1 cellular context compared by ENCODE assay signal in the genomic region with DNA sequence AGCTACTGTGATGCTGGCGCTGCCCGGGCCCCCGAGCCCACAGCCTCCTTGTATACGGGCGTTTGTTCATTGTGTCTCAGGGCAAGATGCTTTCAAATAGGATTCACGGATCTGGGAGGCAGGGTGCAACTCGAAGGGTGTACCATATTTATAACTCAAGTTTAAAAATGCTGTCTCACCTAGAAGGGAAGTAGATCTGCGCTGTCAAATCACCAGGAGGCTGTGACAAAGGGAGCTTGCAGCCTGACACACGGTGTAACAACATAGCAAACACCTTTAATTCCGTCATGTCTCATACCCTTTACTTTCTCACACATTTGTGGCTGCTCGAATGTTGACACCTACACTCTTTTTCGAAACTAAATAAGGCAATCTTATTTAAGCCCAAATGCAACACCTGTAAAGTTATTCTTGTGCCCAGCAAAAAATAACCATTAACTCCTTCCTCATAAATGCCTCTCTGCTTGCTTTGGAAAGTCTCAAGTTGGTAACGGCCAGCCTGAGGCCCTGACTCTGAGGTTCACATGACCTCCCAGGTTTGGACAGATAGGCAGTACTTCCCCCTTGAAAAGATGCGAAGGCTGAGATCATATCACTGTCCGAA.
TF ChIP-seq lines count a peak whose summit lies in the region.

No MANE protein-coding gene starts in this region.

TF ChIP-seq in K562, 482 proteins besides CTCF, POLR2A, EP300 and RAD21 (continued from another document and continues in another):
- TF ChIP-seq ATF3 (IDR thresholded peaks at IDR 0.05) (no peak), ATF3 (CRISPR knock-in tag; conservative IDR thresholded peaks at IDR 0.05) (no peak), ID3 (CRISPR knock-in tag; IDR thresholded peaks at IDR 0.05) (no peak), ID3 (tag; IDR thresholded peaks at IDR 0.05) (no peak), RNF2 (IDR thresholded peaks at IDR 0.05) (0 out of 2 replicates have a peak, but pooled peaks have one; percentile 34), ZNF316 (IDR thresholded peaks at IDR 0.05) (peak; percentile 56), MGA (IDR thresholded peaks at IDR 0.05) (no peak), NR1H2 (CRISPR knock-in tag; IDR thresholded peaks at IDR 0.05) (no peak), MCM5 (IDR thresholded peaks at IDR 0.05; ENCODE audit: low read depth) (no peak), NFRKB (IDR thresholded peaks at IDR 0.05; ENCODE audit: low read depth) (no peak), SIX5 (IDR thresholded peaks at IDR 0.05; ENCODE audit: borderline replicate concordance in 1 of 2, insufficient read depth in 1 of 2, low read depth in 1 of 2, low read length in 2 of 2) (no peak), MIER1 (IDR thresholded peaks at IDR 0.05; ENCODE audit: low read depth) (no peak), SPI1 (IDR thresholded peaks at IDR 0.05; ENCODE audit: borderline replicate concordance, low read depth, low read length) (peak; percentile 59; the same call in 1 of the 2 replicates), POLR2AphosphoS5 (IDR thresholded peaks at IDR 0.05; ENCODE audit: control insufficient read depth, insufficient read depth, low read depth, low read length) (peak; percentile 60; the same call in 1 of the 2 replicates), ZNF184 (CRISPR knock-in tag; IDR thresholded peaks at IDR 0.05) (no peak), NEUROD1 (IDR thresholded peaks at IDR 0.05; ENCODE audit: borderline replicate concordance, low read depth, low read length, partially characterized antibody) (no peak), SNIP1 (IDR thresholded peaks at IDR 0.05; ENCODE audit: low read depth) (no peak), SLC30A9 (CRISPR knock-in tag; IDR thresholded peaks at IDR 0.05) (no peak), POLR2G (IDR thresholded peaks at IDR 0.05; ENCODE audit: low read depth, low read length) (peak; percentile 59), RAD51 (IDR thresholded peaks at IDR 0.05; ENCODE audit: borderline replicate concordance, low read depth) (0 out of 2 replicates have a peak, but pooled peaks have one; percentile 23), SUPT5H (IDR thresholded peaks at IDR 0.05) (peak; percentile 64), ARID1B (IDR thresholded peaks at IDR 0.05) (peak; percentile 47), NFE2 (IDR thresholded peaks at IDR 0.05; ENCODE audit: low read depth) (peak; percentile 86), NCOA2 (IDR thresholded peaks at IDR 0.05; ENCODE audit: partially characterized antibody in 2 of 2) (no peak), RBM14 (IDR thresholded peaks at IDR 0.05; ENCODE audit: borderline replicate concordance, insufficient read depth, low read depth, low read length) (no peak), ZNF77 (CRISPR knock-in tag; IDR thresholded peaks at IDR 0.05) (no peak)
- TF ChIP-seq, protein P1, sequence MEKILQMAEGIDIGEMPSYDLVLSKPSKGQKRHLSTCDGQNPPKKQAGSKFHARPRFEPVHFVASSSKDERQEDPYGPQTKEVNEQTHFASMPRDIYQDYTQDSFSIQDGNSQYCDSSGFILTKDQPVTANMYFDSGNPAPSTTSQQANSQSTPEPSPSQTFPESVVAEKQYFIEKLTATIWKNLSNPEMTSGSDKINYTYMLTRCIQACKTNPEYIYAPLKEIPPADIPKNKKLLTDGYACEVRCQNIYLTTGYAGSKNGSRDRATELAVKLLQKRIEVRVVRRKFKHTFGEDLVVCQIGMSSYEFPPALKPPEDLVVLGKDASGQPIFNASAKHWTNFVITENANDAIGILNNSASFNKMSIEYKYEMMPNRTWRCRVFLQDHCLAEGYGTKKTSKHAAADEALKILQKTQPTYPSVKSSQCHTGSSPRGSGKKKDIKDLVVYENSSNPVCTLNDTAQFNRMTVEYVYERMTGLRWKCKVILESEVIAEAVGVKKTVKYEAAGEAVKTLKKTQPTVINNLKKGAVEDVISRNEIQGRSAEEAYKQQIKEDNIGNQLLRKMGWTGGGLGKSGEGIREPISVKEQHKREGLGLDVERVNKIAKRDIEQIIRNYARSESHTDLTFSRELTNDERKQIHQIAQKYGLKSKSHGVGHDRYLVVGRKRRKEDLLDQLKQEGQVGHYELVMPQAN (IDR thresholded peaks at IDR 0.05; ENCODE audit: borderline replicate concordance) = no peak; the same call in 1 of the 2 replicates
- TF ChIP-seq, protein P2, sequence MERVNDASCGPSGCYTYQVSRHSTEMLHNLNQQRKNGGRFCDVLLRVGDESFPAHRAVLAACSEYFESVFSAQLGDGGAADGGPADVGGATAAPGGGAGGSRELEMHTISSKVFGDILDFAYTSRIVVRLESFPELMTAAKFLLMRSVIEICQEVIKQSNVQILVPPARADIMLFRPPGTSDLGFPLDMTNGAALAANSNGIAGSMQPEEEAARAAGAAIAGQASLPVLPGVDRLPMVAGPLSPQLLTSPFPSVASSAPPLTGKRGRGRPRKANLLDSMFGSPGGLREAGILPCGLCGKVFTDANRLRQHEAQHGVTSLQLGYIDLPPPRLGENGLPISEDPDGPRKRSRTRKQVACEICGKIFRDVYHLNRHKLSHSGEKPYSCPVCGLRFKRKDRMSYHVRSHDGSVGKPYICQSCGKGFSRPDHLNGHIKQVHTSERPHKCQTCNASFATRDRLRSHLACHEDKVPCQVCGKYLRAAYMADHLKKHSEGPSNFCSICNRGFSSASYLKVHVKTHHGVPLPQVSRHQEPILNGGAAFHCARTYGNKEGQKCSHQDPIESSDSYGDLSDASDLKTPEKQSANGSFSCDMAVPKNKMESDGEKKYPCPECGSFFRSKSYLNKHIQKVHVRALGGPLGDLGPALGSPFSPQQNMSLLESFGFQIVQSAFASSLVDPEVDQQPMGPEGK (CRISPR knock-in tag; IDR thresholded peaks at IDR 0.05; ENCODE audit: borderline replicate concordance) = no peak
- TF ChIP-seq, protein P3, sequence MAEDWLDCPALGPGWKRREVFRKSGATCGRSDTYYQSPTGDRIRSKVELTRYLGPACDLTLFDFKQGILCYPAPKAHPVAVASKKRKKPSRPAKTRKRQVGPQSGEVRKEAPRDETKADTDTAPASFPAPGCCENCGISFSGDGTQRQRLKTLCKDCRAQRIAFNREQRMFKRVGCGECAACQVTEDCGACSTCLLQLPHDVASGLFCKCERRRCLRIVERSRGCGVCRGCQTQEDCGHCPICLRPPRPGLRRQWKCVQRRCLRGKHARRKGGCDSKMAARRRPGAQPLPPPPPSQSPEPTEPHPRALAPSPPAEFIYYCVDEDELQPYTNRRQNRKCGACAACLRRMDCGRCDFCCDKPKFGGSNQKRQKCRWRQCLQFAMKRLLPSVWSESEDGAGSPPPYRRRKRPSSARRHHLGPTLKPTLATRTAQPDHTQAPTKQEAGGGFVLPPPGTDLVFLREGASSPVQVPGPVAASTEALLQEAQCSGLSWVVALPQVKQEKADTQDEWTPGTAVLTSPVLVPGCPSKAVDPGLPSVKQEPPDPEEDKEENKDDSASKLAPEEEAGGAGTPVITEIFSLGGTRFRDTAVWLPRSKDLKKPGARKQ (CRISPR knock-in tag; IDR thresholded peaks at IDR 0.05) = no peak
- TF ChIP-seq, protein P4, sequence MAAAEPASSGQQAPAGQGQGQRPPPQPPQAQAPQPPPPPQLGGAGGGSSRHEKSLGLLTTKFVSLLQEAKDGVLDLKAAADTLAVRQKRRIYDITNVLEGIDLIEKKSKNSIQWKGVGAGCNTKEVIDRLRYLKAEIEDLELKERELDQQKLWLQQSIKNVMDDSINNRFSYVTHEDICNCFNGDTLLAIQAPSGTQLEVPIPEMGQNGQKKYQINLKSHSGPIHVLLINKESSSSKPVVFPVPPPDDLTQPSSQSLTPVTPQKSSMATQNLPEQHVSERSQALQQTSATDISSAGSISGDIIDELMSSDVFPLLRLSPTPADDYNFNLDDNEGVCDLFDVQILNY (CRISPR knock-in tag; IDR thresholded peaks at IDR 0.05) = no peak
- TF ChIP-seq, protein P5, sequence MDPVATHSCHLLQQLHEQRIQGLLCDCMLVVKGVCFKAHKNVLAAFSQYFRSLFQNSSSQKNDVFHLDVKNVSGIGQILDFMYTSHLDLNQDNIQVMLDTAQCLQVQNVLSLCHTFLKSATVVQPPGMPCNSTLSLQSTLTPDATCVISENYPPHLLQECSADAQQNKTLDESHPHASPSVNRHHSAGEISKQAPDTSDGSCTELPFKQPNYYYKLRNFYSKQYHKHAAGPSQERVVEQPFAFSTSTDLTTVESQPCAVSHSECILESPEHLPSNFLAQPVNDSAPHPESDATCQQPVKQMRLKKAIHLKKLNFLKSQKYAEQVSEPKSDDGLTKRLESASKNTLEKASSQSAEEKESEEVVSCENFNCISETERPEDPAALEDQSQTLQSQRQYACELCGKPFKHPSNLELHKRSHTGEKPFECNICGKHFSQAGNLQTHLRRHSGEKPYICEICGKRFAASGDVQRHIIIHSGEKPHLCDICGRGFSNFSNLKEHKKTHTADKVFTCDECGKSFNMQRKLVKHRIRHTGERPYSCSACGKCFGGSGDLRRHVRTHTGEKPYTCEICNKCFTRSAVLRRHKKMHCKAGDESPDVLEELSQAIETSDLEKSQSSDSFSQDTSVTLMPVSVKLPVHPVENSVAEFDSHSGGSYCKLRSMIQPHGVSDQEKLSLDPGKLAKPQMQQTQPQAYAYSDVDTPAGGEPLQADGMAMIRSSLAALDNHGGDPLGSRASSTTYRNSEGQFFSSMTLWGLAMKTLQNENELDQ (CRISPR knock-in tag; IDR thresholded peaks at IDR 0.05; ENCODE audit: borderline replicate concordance) = no peak
